17 cellular contexts compared by ENCODE assay signal in genomic region chr6:85385636-85386315, GRCh38.
DNase-seq lines count a peak whose midpoint lies in the region; ATAC-seq, FAIRE-seq and TF ChIP-seq lines count a peak whose summit lies in the region.
"Had no signal": no experiment of that assay in that cellular context is flagged by ENCODE, and none has a peak within 500 bp of the region (broad histone marks: within the 10 kb centered on the region; RNA-seq: fewer than 3 reads in every experiment).

No MANE protein-coding gene starts in this region.

- H3K4me3 Mint-ChIP-seq in activated CD4-positive, alpha-beta T cell treated with anti-CD3 and anti-CD28 coated beads, Interleukin-2, amount 10 ng/mL, durations not matched to agents 24 days and 14 days = no peak overlapping the region
- H3K4me3 Mint-ChIP-seq in CD4-positive, alpha-beta memory T cell = no peak overlapping the region
- H3K4me3 Mint-ChIP-seq: CD14-positive monocyte; CD8-positive, alpha-beta T cell had no signal

- POLR2A ChIA-PET in endothelial cell of umbilical vein (lab: Charles Lee) = interaction anchor here (0.9 kb wide), 1 partner anchor 97 kb away, joined by 3 read pairs; no protein-coding TSS in a partner anchor
- POLR2A ChIA-PET in CD4-positive, alpha-beta memory T cell (lab: Charles Lee; ENCODE audit: partially characterized antibody) = no interaction called here

- H3K4me2 ChIP-seq in endothelial cell of umbilical vein (ENCODE audit: insufficient read depth, low read length) = peak overlapping the region; percentile 81
- H3K4me2 ChIP-seq: A549, BLaER1 had no signal

- H3K9me1 ChIP-seq in endothelial cell of umbilical vein (replicated peaks; ENCODE audit: control insufficient read depth, extremely low read depth, insufficient read depth, low read length) = no peaks in the 10 kb centered on the region

- TF ChIP-seq CTCF in endothelial cell of umbilical vein (IDR thresholded peaks at IDR 0.05; ENCODE audit: extremely low read depth in 1 of 2, insufficient read depth in 1 of 2, low read depth in 1 of 2, low read length in 2 of 2) = no peak

- peak overlapping the region; percentile 28 for H2AFZ ChIP-seq in endothelial cell of umbilical vein (ENCODE audit: low read depth, low read length)

- H3K9ac ChIP-seq in endothelial cell of umbilical vein (replicated peaks; ENCODE audit: extremely low read depth, insufficient read depth, low read length) = no peak overlapping the region
- H3K9ac ChIP-seq: BLaER1 had no signal

- H3K36me3 ChIP-seq in endothelial cell of umbilical vein (ENCODE audit: control insufficient read depth in 2 of 2, extremely low read depth in 1 of 2, insufficient read depth in 2 of 2, low read length in 2 of 2) = no peaks in the 10 kb centered on the region
- no peaks in the 10 kb centered on the region for H3K36me3 ChIP-seq in CD4-positive, alpha-beta memory T cell (ENCODE audit: insufficient read depth, low read length)
- H3K36me3 ChIP-seq: BLaER1, HAP-1 had no signal

- FAIRE-seq in H54 (lab: Jason Lieb, UNC) (peak; percentile 79), endothelial cell of umbilical vein (lab: Jason Lieb, UNC) (peak; percentile 76)
- FAIRE-seq: A549, H1 had no signal

- BruUV-seq in endothelial cell of umbilical vein (replicated peaks; lab: Mats Ljungman, UMichigan) = no TSS peak

- peak overlapping the region in 1 of 3 experiments; percentile 27 for H3K4me3 ChIP-seq in endothelial cell of umbilical vein (replicated peaks in 1 of 3; ENCODE audit: insufficient read depth in 1 of 3, low read depth in 1 of 3, low read length in 3 of 3)
- no peak overlapping the region for H3K4me3 ChIP-seq in CD4-positive, alpha-beta memory T cell (ENCODE audit: low read length in 2 of 2)
- H3K4me3 ChIP-seq: A549, BLaER1, HAP-1 had no signal

- H3K79me2 ChIP-seq in endothelial cell of umbilical vein (ENCODE audit: control insufficient read depth, insufficient read depth, low read length) = no peaks in the 10 kb centered on the region

- ATAC-seq in GM18498 (IDR thresholded peaks at IDR 0.05; ENCODE audit: unreplicated experiment) = no peak
- ATAC-seq: A549; CD8-positive, alpha-beta T cell had no signal

- CTCF ChIA-PET in endothelial cell of umbilical vein (lab: Charles Lee) = interaction anchor here (0.6 to 4.1 kb wide), 11 partner anchors 10 to 97 kb away, joined by 3 to 18 read pairs (median 3); no protein-coding TSS in a partner anchor
- CTCF ChIA-PET in CD4-positive, alpha-beta memory T cell (lab: Charles Lee; ENCODE audit: partially characterized antibody) = no interaction called here

- intact Hi-C loops in activated CD4-positive, alpha-beta T cell treated with anti-CD3 and anti-CD28 coated beads, Interleukin-2, amount 10 ng/mL, durations not matched to agents 24 days and 14 days (cut with micrococcal nuclease) = no loop called here
- intact Hi-C loops in endothelial cell of umbilical vein (cut with micrococcal nuclease) = loop anchor here (1.0 kb wide), 1 partner anchor 9 kb away; no protein-coding TSS in a partner anchor
- intact Hi-C loops in CD4-positive, alpha-beta memory T cell (cut with micrococcal nuclease) = no loop called here

- peak overlapping the region; percentile 35 for H3K27ac Mint-ChIP-seq in activated CD4-positive, alpha-beta T cell treated with anti-CD3 and anti-CD28 coated beads, Interleukin-2, amount 10 ng/mL, durations not matched to agents 24 days and 14 days
- H3K27ac Mint-ChIP-seq in CD4-positive, alpha-beta memory T cell = no peak overlapping the region
- H3K27ac Mint-ChIP-seq: CD14-positive monocyte; CD8-positive, alpha-beta T cell had no signal

- peak; percentile 31 for DNase-seq in activated CD4-positive, alpha-beta T cell treated with anti-CD3 and anti-CD28 coated beads, Interleukin-2, amount 10 ng/mL, durations not matched to agents 24 days and 14 days
- DNase-seq in activated CD4-positive, alpha-beta T cell treated with anti-CD3 and anti-CD28 coated beads, Interleukin-2, amount 50 U/mL, for 48 hours = no peak
- DNase-seq in H54 (ENCODE audit: insufficient read length, low spot score) (no peak), endothelial cell of umbilical vein (ENCODE audit: low read depth, low spot score) (peak; percentile 61), NCI-H146 (lab: John Stamatoyannopoulos, UW) (no peak)
- no peak for DNase-seq in CD4-positive, alpha-beta memory T cell
- DNase-seq: Calu3; CD8-positive, alpha-beta T cell; DMS79 treated with DMSO at 0.1 percent for 48 hours; GF-D8 had no signal

- no peaks in the 10 kb centered on the region for H3K27me3 ChIP-seq in endothelial cell of umbilical vein (ENCODE audit: control insufficient read depth in 2 of 2, insufficient read depth in 2 of 2, low read length in 2 of 2)
- no peaks in the 10 kb centered on the region for H3K27me3 ChIP-seq in CD4-positive, alpha-beta memory T cell (ENCODE audit: insufficient read depth, low read length)
- H3K27me3 ChIP-seq: BLaER1 had no signal

- H4K20me1 ChIP-seq in endothelial cell of umbilical vein (replicated peaks; ENCODE audit: control insufficient read depth, extremely low read depth, insufficient read depth, low read length) = no peaks in the 10 kb centered on the region
- H4K20me1 ChIP-seq: BLaER1 had no signal

- peaks cover 23% of the 10 kb centered on the region for H3K4me1 Mint-ChIP-seq in activated CD4-positive, alpha-beta T cell treated with anti-CD3 and anti-CD28 coated beads, Interleukin-2, amount 10 ng/mL, durations not matched to agents 24 days and 14 days
- no peaks in the 10 kb centered on the region for H3K4me1 Mint-ChIP-seq in CD4-positive, alpha-beta memory T cell
- H3K4me1 Mint-ChIP-seq: CD14-positive monocyte had no signal

- peaks cover 3% of the 10 kb centered on the region for H3K9me3 Mint-ChIP-seq in activated CD4-positive, alpha-beta T cell treated with anti-CD3 and anti-CD28 coated beads, Interleukin-2, amount 10 ng/mL, durations not matched to agents 24 days and 14 days
- peaks cover 0 to 1% (median 0%) of the 10 kb centered on the region in 8 donors for H3K9me3 Mint-ChIP-seq in CD4-positive, alpha-beta memory T cell
- H3K9me3 Mint-ChIP-seq: CD8-positive, alpha-beta T cell had no signal

- dilution Hi-C loops in endothelial cell of umbilical vein (cut with MboI; ENCODE audit: extremely low pct_ligation_motif_present, low sequenced_read_pairs) = no loop called here

- H3K36me3 Mint-ChIP-seq in activated CD4-positive, alpha-beta T cell treated with anti-CD3 and anti-CD28 coated beads, Interleukin-2, amount 10 ng/mL, durations not matched to agents 24 days and 14 days (ENCODE audit: low read depth) = peaks cover 1% of the 10 kb centered on the region
- H3K36me3 Mint-ChIP-seq in CD4-positive, alpha-beta memory T cell = no peaks in the 10 kb centered on the region
- H3K36me3 Mint-ChIP-seq: CD14-positive monocyte; CD8-positive, alpha-beta T cell had no signal

- H3K27me3 Mint-ChIP-seq in activated CD4-positive, alpha-beta T cell treated with anti-CD3 and anti-CD28 coated beads, Interleukin-2, amount 10 ng/mL, durations not matched to agents 24 days and 14 days = no peaks in the 10 kb centered on the region
- peaks cover 7% of the 10 kb centered on the region in 2 donors for H3K27me3 Mint-ChIP-seq in CD4-positive, alpha-beta memory T cell

- TF ChIP-seq POLR2A in H54 (IDR thresholded peaks at IDR 0.05; ENCODE audit: low read depth, low read length) = no peak
- TF ChIP-seq POLR2A in endothelial cell of umbilical vein (IDR thresholded peaks at IDR 0.05; ENCODE audit: low read depth, low read length) = no peak

- peaks cover 18% of the 10 kb centered on the region for H3K4me1 ChIP-seq in endothelial cell of umbilical vein (ENCODE audit: control insufficient read depth, extremely low read depth, insufficient read depth, low read length)
- H3K4me1 ChIP-seq in CD4-positive, alpha-beta memory T cell (ENCODE audit: insufficient read depth, low read length) = no peaks in the 10 kb centered on the region
- H3K4me1 ChIP-seq: BLaER1, HAP-1 had no signal

- H3K9me3 ChIP-seq in endothelial cell of umbilical vein (replicated peaks; ENCODE audit: control insufficient read depth, insufficient read depth, low read length) = no peaks in the 10 kb centered on the region
- no peaks in the 10 kb centered on the region for H3K9me3 ChIP-seq in CD4-positive, alpha-beta memory T cell (ENCODE audit: control insufficient read depth in 1 of 2, low read length in 2 of 2)
- H3K9me3 ChIP-seq: A549, BLaER1, HAP-1 had no signal

- peak overlapping the region; percentile 70 for H3K27ac ChIP-seq in endothelial cell of umbilical vein (ENCODE audit: insufficient read depth, low read depth, low read length)
- no peak overlapping the region for H3K27ac ChIP-seq in CD4-positive, alpha-beta memory T cell (ENCODE audit: low read depth, low read length)
- H3K27ac ChIP-seq: 22Rv1, A549, BLaER1 had no signal

TF ChIP-seq in endothelial cell of umbilical vein, 7 proteins besides CTCF, POLR2A, EP300 and RAD21:
- TF ChIP-seq POLR2AphosphoS5 (IDR thresholded peaks at IDR 0.05; ENCODE audit: insufficient read depth, low read depth, low read length) (no peak), FOS (IDR thresholded peaks at IDR 0.05; ENCODE audit: borderline replicate concordance, insufficient read depth, low read length) (peak; percentile 40), JUN (IDR thresholded peaks at IDR 0.05; ENCODE audit: borderline replicate concordance, insufficient read depth, insufficient read length, low read depth) (peak; percentile 17)

Comparison
In these comparisons a context has a peak if more than half of its experiments do, and no peak if none do; other contexts are left out.
1. DNase-seq: peak in activated CD4-positive, alpha-beta T cell treated with anti-CD3 and anti-CD28 coated beads, Interleukin-2, amount 10 ng/mL, durations not matched to agents 24 days and 14 days (single experiment) and endothelial cell of umbilical vein (single experiment); none in activated CD4-positive, alpha-beta T cell treated with anti-CD3 and anti-CD28 coated beads, Interleukin-2, amount 50 U/mL, for 48 hours (0 of 2), H54 (single experiment), NCI-H146 (single experiment) and CD4-positive, alpha-beta memory T cell (0 of 5).